Comparison of ENCODE assay signal across 13 cellular contexts in genomic region chr14:37546621-37547447, GRCh38. TPM values are rescaled to one million over a fixed set of nuclear protein-coding genes. Genes with fewer than 3 reads are reported as not detected.
A peak's percentile ranks its signal among the peaks of the same experiment; 100 is the strongest.
DNase-seq lines count a peak whose midpoint lies in the region; TF ChIP-seq lines count a peak whose summit lies in the region.
"Had no signal": no experiment of that assay in that cellular context is flagged by ENCODE, and none has a peak within 500 bp of the region (broad histone marks: within the 10 kb centered on the region; RNA-seq: fewer than 3 reads in every experiment).

No MANE protein-coding gene starts in this region.

- TF ChIP-seq CTCF in choroid plexus epithelial cell (conservative IDR thresholded peaks at IDR 0.05; ENCODE audit: low read depth, low read length) = no peak

- in situ Hi-C loops in ACHN (cut with HindIII; ENCODE audit: low pct_ligation_motif_present, low pct_unique_long_range_greater_than_20kb, low sequenced_read_pairs) = no loop called here

- H3K36me3 ChIP-seq in mucosa of rectum (ENCODE audit: control insufficient read depth in 2 of 2, insufficient read depth in 2 of 2, low read length in 2 of 2) = no peaks in the 10 kb centered on the region

- H3K9ac ChIP-seq in mucosa of rectum (ENCODE audit: low read depth in 1 of 2, low read length in 2 of 2) = no peak overlapping the region

- H3K4me1 ChIP-seq in mucosa of rectum (ENCODE audit: control insufficient read depth in 2 of 2, insufficient read depth in 2 of 2, low read length in 2 of 2) = no peaks in the 10 kb centered on the region

- DNase-seq in DMS 273 treated with DMSO at 0.1 percent for 48 hours (lab: John Stamatoyannopoulos, UW) (peak; percentile 38), LHCN-M2 (ENCODE audit: low read depth) (peak; percentile 14), choroid plexus epithelial cell (ENCODE audit: low read depth) (peak; percentile 47), ACHN (no peak), SKM-1 (lab: John Stamatoyannopoulos, UW; ENCODE audit: unreplicated experiment) (no peak)
- DNase-seq in activated CD4-positive, CD25-positive, alpha-beta regulatory T cell (lab: John Stamatoyannopoulos, UW) = no peak
- no peak for DNase-seq in activated naive CD4-positive, alpha-beta T cell treated with Interleukin-2 at 50 U/mL for 16 hours
- DNase-seq: RPMI8226 had no signal

- H3K4me3 ChIP-seq in choroid plexus epithelial cell (ENCODE audit: low read depth, low read length) = no peak overlapping the region
- peak overlapping the region; percentile 5 to 29 for H3K4me3 ChIP-seq in mucosa of rectum (ENCODE audit: low read length in 2 of 2)

- H3K9me3 ChIP-seq in mucosa of rectum (ENCODE audit: control insufficient read depth in 2 of 2, low read length in 2 of 2) = no peaks in the 10 kb centered on the region

- no peak overlapping the region for H3K27ac ChIP-seq in mucosa of rectum (ENCODE audit: low read depth in 2 of 2, low read length in 2 of 2)

- no peaks in the 10 kb centered on the region for H3K27me3 ChIP-seq in mucosa of rectum (ENCODE audit: control insufficient read depth in 2 of 2, insufficient read depth in 2 of 2, low read length in 2 of 2)

RNA-seq across cellular contexts. Expression of gene FOXA1, which starts 48.2 kb away (rescaled TPM):
- total RNA-seq in LHCN-M2 (2014; rRNA removed) = 0.13 TPM in 1 of 2 replicates, not detected in the other
- not detected for polyA plus RNA-seq in LHCN-M2 (2012)
- total RNA-seq: frontal cortex, M059J, mesenteric fat pad had no signal

RNA-seq across cellular contexts. Expression of gene TTC6, which starts 48.6 kb away (rescaled TPM):
- not detected in 2 replicates for total RNA-seq in LHCN-M2 (2014; rRNA removed)
- polyA plus RNA-seq in LHCN-M2 (2012) = not detected
- total RNA-seq: activated T-helper 1 cell treated with anti-CD3 and anti-CD28 coated beads, Interleukin-12 subunit alpha, Interleukin-12 subunit beta, Interleukin-2, Interleukin-4 antibody, amounts not matched to agents 30 ng/mL and 10 ng/mL and 1 ng/mL, durations not matched to agents 14 hours and 24 hours and 36 hours; M059J; mesenteric fat pad had no signal

Comparison
In these comparisons a context has a peak if more than half of its experiments do, and no peak if none do; other contexts are left out.
1. DNase-seq: peak in DMS 273 treated with DMSO at 0.1 percent for 48 hours (single experiment), LHCN-M2 (single experiment) and choroid plexus epithelial cell (single experiment); none in activated CD4-positive, CD25-positive, alpha-beta regulatory T cell (0 of 4), activated naive CD4-positive, alpha-beta T cell treated with Interleukin-2 at 50 U/mL for 16 hours (single experiment), ACHN (single experiment) and SKM-1 (single experiment).